In genomic region chr5:126188804-126189203, GRCh38 we compare ENCODE assay signal across 16 cellular contexts.
DNase-seq lines count a peak whose midpoint lies in the region; ATAC-seq and TF ChIP-seq lines count a peak whose summit lies in the region.
"Had no signal": no experiment of that assay in that cellular context is flagged by ENCODE, and none has a peak within 500 bp of the region (broad histone marks: within the 10 kb centered on the region; RNA-seq: fewer than 3 reads in every experiment).

No MANE protein-coding gene starts in this region.

- H3K4me1 Mint-ChIP-seq in activated CD8-positive, alpha-beta memory T cell treated with anti-CD3 and anti-CD28 coated beads, Interleukin-2, amount 10 ng/mL, durations not matched to agents 7 days and 5 days = no peaks in the 10 kb centered on the region
- no peaks in the 10 kb centered on the region for H3K4me1 Mint-ChIP-seq in immature natural killer cell

- no peaks in the 10 kb centered on the region for H3K9me3 Mint-ChIP-seq in activated CD8-positive, alpha-beta memory T cell treated with anti-CD3 and anti-CD28 coated beads, Interleukin-2, amount 10 ng/mL, durations not matched to agents 7 days and 5 days (ENCODE audit: low read depth)
- peaks cover 0 to 12% (median 6%) of the 10 kb centered on the region in 6 donors for H3K9me3 Mint-ChIP-seq in immature natural killer cell

- DNase-seq in GM23248 (peak; percentile 6), PC-3 (peak; percentile 8), fibroblast of mammary gland (ENCODE audit: low read depth) (peak; percentile 24), osteoblast (ENCODE audit: insufficient read length, low spot score, missing footprints) (no peak), immature natural killer cell (no peak), ecto neural progenitor cell (ENCODE audit: low spot score) (no peak)
- no peak for DNase-seq in activated CD8-positive, alpha-beta memory T cell treated with anti-CD3 and anti-CD28 coated beads, Interleukin-2, amount 10 ng/mL, durations not matched to agents 7 days and 5 days
- DNase-seq: COR-L47, DMS153, KBM-7, NCI-H1092, NCI-H226, NCI-H524 treated with DMSO at 0.1 percent for 48 hours, SHP77 had no signal

- no peak overlapping the region for H3K4me3 ChIP-seq in GM23248
- H3K4me3 ChIP-seq in PC-3 (ENCODE audit: low read length) = no peak overlapping the region
- H3K4me3 ChIP-seq in fibroblast of mammary gland (ENCODE audit: control insufficient read depth, low read depth, low read length) = no peak overlapping the region
- no peak overlapping the region for H3K4me3 ChIP-seq in osteoblast (ENCODE audit: insufficient read depth, low read length)

- POLR2A ChIA-PET in PC-3 (lab: Charles Lee; ENCODE audit: unreplicated experiment) = no interaction called here

- H3K4me3 Mint-ChIP-seq in activated CD8-positive, alpha-beta memory T cell treated with anti-CD3 and anti-CD28 coated beads, Interleukin-2, amount 10 ng/mL, durations not matched to agents 7 days and 5 days = no peak overlapping the region
- no peak overlapping the region for H3K4me3 Mint-ChIP-seq in immature natural killer cell

- no peak for ATAC-seq in PC-3
- no peak for ATAC-seq in activated CD8-positive, alpha-beta memory T cell treated with anti-CD3 and anti-CD28 coated beads, Interleukin-2, amount 10 ng/mL, durations not matched to agents 7 days and 5 days
- ATAC-seq: SK-N-SH treated with all-trans-retinoic acid at 6 μM for 48 hours had no signal

- no TSS peak for BruUV-seq in PC-3 (replicated peaks; lab: Mats Ljungman, UMichigan)

- TF ChIP-seq CTCF in PC-3 (conservative IDR thresholded peaks at IDR 0.05; ENCODE audit: low read depth, low read length) = no peak
- TF ChIP-seq CTCF in fibroblast of mammary gland (conservative IDR thresholded peaks at IDR 0.05; ENCODE audit: control insufficient read depth, insufficient read depth, low read depth, low read length) = no peak
- no peak for TF ChIP-seq CTCF in osteoblast (IDR thresholded peaks at IDR 0.05; ENCODE audit: extremely low read depth, low read depth, low read length)

- H3F3A ChIP-seq in GM23248 (ENCODE audit: insufficient read depth) (no peaks in the 10 kb centered on the region), PC-3 (ENCODE audit: low read length, unreplicated experiment) (no peaks in the 10 kb centered on the region)

- H3K79me2 ChIP-seq in GM23248 (ENCODE audit: insufficient read depth) = no peaks in the 10 kb centered on the region
- no peaks in the 10 kb centered on the region for H3K79me2 ChIP-seq in PC-3 (ENCODE audit: low read length)
- H3K79me2 ChIP-seq in osteoblast (ENCODE audit: insufficient read depth, low read length) = no peaks in the 10 kb centered on the region

- CTCF ChIA-PET in PC-3 (lab: Charles Lee) = no interaction called here
- CTCF ChIA-PET in activated CD8-positive, alpha-beta memory T cell treated with anti-CD3 and anti-CD28 coated beads, Interleukin-2, amount 10 ng/mL, durations not matched to agents 7 days and 5 days (lab: Charles Lee) = no interaction called here

- no peaks in the 10 kb centered on the region for H3K9me2 ChIP-seq in GM23248 (ENCODE audit: insufficient read depth)
- no peaks in the 10 kb centered on the region for H3K9me2 ChIP-seq in PC-3 (replicated peaks; ENCODE audit: low read length)

- H3K36me3 ChIP-seq in GM23248 (ENCODE audit: low read depth) (no peaks in the 10 kb centered on the region), PC-3 (ENCODE audit: low read depth, low read length) (no peaks in the 10 kb centered on the region), osteoblast (ENCODE audit: insufficient read depth, low read length) (no peaks in the 10 kb centered on the region)

- no peaks in the 10 kb centered on the region for H3K27me3 Mint-ChIP-seq in activated CD8-positive, alpha-beta memory T cell treated with anti-CD3 and anti-CD28 coated beads, Interleukin-2, amount 10 ng/mL, durations not matched to agents 7 days and 5 days
- peaks cover 0 to 3% (median 0%) of the 10 kb centered on the region in 3 donors for H3K27me3 Mint-ChIP-seq in immature natural killer cell (ENCODE audit: low read depth in 3 of 3)

- 89 to 95% methylated on average over 2 of the region's 2 CpGs for whole genome bisulfite sequencing in GM23248 (ENCODE audit: low coverage in 1 of 2, low lambda C conversion rate in 2 of 2, missing lambda C conversion rate in 2 of 2), 2 experiments

- in situ Hi-C loops in GM23248 (cut with MboI) = no loop called here

- H4K20me1 ChIP-seq in GM23248 (ENCODE audit: insufficient read depth) = no peaks in the 10 kb centered on the region
- no peaks in the 10 kb centered on the region for H4K20me1 ChIP-seq in PC-3 (ENCODE audit: low read length)
- no peaks in the 10 kb centered on the region for H4K20me1 ChIP-seq in osteoblast (ENCODE audit: insufficient read depth, low read length)

- H3K4me2 ChIP-seq in GM23248 (ENCODE audit: unreplicated experiment) (no peak overlapping the region), PC-3 (ENCODE audit: low read length) (no peak overlapping the region), osteoblast (ENCODE audit: insufficient read depth, low read length) (no peak overlapping the region)

- H3K27ac ChIP-seq in GM23248 (no peak overlapping the region), PC-3 (ENCODE audit: low read length) (no peak overlapping the region), osteoblast (ENCODE audit: low read depth, low read length) (no peak overlapping the region)
- H3K27ac ChIP-seq: C4-2B had no signal

- no peaks in the 10 kb centered on the region for H3K36me3 Mint-ChIP-seq in activated CD8-positive, alpha-beta memory T cell treated with anti-CD3 and anti-CD28 coated beads, Interleukin-2, amount 10 ng/mL, durations not matched to agents 7 days and 5 days
- no peaks in the 10 kb centered on the region for H3K36me3 Mint-ChIP-seq in immature natural killer cell

- H3K4me1 ChIP-seq in GM23248 (ENCODE audit: insufficient read depth) (no peaks in the 10 kb centered on the region), PC-3 (ENCODE audit: insufficient read depth, low read length) (no peaks in the 10 kb centered on the region), osteoblast (ENCODE audit: insufficient read depth, low read length) (peaks cover 4% of the 10 kb centered on the region)

- H3K27ac Mint-ChIP-seq in activated CD8-positive, alpha-beta memory T cell treated with anti-CD3 and anti-CD28 coated beads, Interleukin-2, amount 10 ng/mL, durations not matched to agents 7 days and 5 days = no peak overlapping the region
- H3K27ac Mint-ChIP-seq in immature natural killer cell = no peak overlapping the region

- no peaks in the 10 kb centered on the region for H3K9me3 ChIP-seq in GM23248 (ENCODE audit: low read depth)
- no peaks in the 10 kb centered on the region for H3K9me3 ChIP-seq in PC-3 (ENCODE audit: low read length)
- no peaks in the 10 kb centered on the region for H3K9me3 ChIP-seq in osteoblast (ENCODE audit: low read depth, low read length)

- intact Hi-C loops in PC-3 (cut with micrococcal nuclease) = no loop called here

- H2AFZ ChIP-seq in GM23248 (no peak overlapping the region), PC-3 (ENCODE audit: low read length) (no peak overlapping the region), osteoblast (ENCODE audit: low read length) (peak overlapping the region; percentile 57)

- no peaks in the 10 kb centered on the region for H3K27me3 ChIP-seq in GM23248 (replicated peaks; ENCODE audit: insufficient read depth)
- H3K27me3 ChIP-seq in PC-3 (ENCODE audit: low read length) = no peaks in the 10 kb centered on the region
- no peaks in the 10 kb centered on the region for H3K27me3 ChIP-seq in osteoblast (ENCODE audit: insufficient read depth, low read length)

- H3K9ac ChIP-seq in GM23248 (no peak overlapping the region), PC-3 (ENCODE audit: low read length) (no peak overlapping the region)

Comparison
In these comparisons a context has a peak if more than half of its experiments do, and no peak if none do; other contexts are left out.
1. DNase-seq: peak in GM23248 (single experiment), PC-3 (single experiment) and fibroblast of mammary gland (single experiment); none in osteoblast (single experiment), activated CD8-positive, alpha-beta memory T cell treated with anti-CD3 and anti-CD28 coated beads, Interleukin-2, amount 10 ng/mL, durations not matched to agents 7 days and 5 days (single experiment), immature natural killer cell (0 of 3) and ecto neural progenitor cell (single experiment).